8 cellular contexts compared by ENCODE assay signal in genomic region chr9:95506438-95506691, GRCh38. TPM values are rescaled to one million over a fixed set of nuclear protein-coding genes. Genes with fewer than 3 reads are reported as not detected.
DNase-seq lines count a peak whose midpoint lies in the region; ATAC-seq, FAIRE-seq and TF ChIP-seq lines count a peak whose summit lies in the region.

No MANE protein-coding gene starts in this region.

- FAIRE-seq in frontal cortex (lab: Jason Lieb, UNC) = no peak

- TF ChIP-seq CTCF in 22Rv1 (IDR thresholded peaks at IDR 0.05) (no peak), GM06990 (IDR thresholded peaks at IDR 0.05; ENCODE audit: insufficient read depth, low read length, poor library complexity, severe bottlenecking) (no peak), psoas muscle (IDR thresholded peaks at IDR 0.05) (no peak)

- peak overlapping the region; percentile 82 for H3K4me3 Mint-ChIP-seq in activated CD8-positive, alpha-beta T cell treated with anti-CD3 and anti-CD28 coated beads, Interleukin-2, amount 10 ng/mL, durations not matched to agents 7 days and 5 days

- POLR2A ChIA-PET in activated CD8-positive, alpha-beta T cell treated with anti-CD3 and anti-CD28 coated beads, Interleukin-2, amount 10 ng/mL, durations not matched to agents 7 days and 5 days (lab: Charles Lee) = no interaction called here

- H3K27me3 ChIP-seq in GM06990 (replicated peaks; ENCODE audit: control insufficient read depth, insufficient read depth, low read length) (no peaks in the 10 kb centered on the region), psoas muscle (ENCODE audit: insufficient read depth in 3 of 3, low read length in 2 of 3) (no peaks in the 10 kb centered on the region)

- peaks cover 52% of the 10 kb centered on the region for H3K27me3 Mint-ChIP-seq in activated CD8-positive, alpha-beta T cell treated with anti-CD3 and anti-CD28 coated beads, Interleukin-2, amount 10 ng/mL, durations not matched to agents 7 days and 5 days (ENCODE audit: low read depth)

- H3K27ac Mint-ChIP-seq in activated CD8-positive, alpha-beta T cell treated with anti-CD3 and anti-CD28 coated beads, Interleukin-2, amount 10 ng/mL, durations not matched to agents 7 days and 5 days = no peak overlapping the region

- intact Hi-C loops in Right ventricle myocardium superior (cut with DNase I) = no loop called here
- intact Hi-C loops in psoas muscle (cut with DNase I) = loop anchor here in 1 of 2 donors (1.0 to 5.0 kb wide), 3 partner anchors 44 to 369 kb away; partner anchors contain the start of gene ERCC6L2

- CTCF ChIA-PET in activated CD8-positive, alpha-beta T cell treated with anti-CD3 and anti-CD28 coated beads, Interleukin-2, amount 10 ng/mL, durations not matched to agents 7 days and 5 days (lab: Charles Lee) = interaction anchor here (0.9 kb wide), 1 partner anchor 44 kb away, joined by 3 read pairs; no protein-coding TSS in a partner anchor

- 0% methylated on average over 19 to 22 of the region's 22 CpGs for WGBS in psoas muscle, 3 donors

- no peak for ATAC-seq in activated CD8-positive, alpha-beta T cell treated with anti-CD3 and anti-CD28 coated beads, Interleukin-2, amount 10 ng/mL, durations not matched to agents 7 days and 5 days
- ATAC-seq in Right ventricle myocardium superior (ENCODE audit: poor library complexity) (peak; percentile 5), psoas muscle (no peak)

- H3K36me3 ChIP-seq in GM06990 (ENCODE audit: control insufficient read depth, insufficient read depth, low read length) = no peaks in the 10 kb centered on the region
- no peaks in the 10 kb centered on the region for H3K36me3 ChIP-seq in psoas muscle (ENCODE audit: insufficient read depth in 1 of 2, low read depth in 1 of 2)

- H3K9me3 ChIP-seq in psoas muscle = no peaks in the 10 kb centered on the region

- H3K4me3 ChIP-seq in GM06990 (replicated peaks; ENCODE audit: low read depth, low read length) = peak overlapping the region; percentile 91
- H3K4me3 ChIP-seq in psoas muscle = peak overlapping the region; percentile 87

- H3K9me3 Mint-ChIP-seq in activated CD8-positive, alpha-beta T cell treated with anti-CD3 and anti-CD28 coated beads, Interleukin-2, amount 10 ng/mL, durations not matched to agents 7 days and 5 days (ENCODE audit: insufficient read depth) = no peaks in the 10 kb centered on the region

- H3K4me1 Mint-ChIP-seq in activated CD8-positive, alpha-beta T cell treated with anti-CD3 and anti-CD28 coated beads, Interleukin-2, amount 10 ng/mL, durations not matched to agents 7 days and 5 days (ENCODE audit: low read depth) = peaks cover 34% of the 10 kb centered on the region

- DNase-seq in GM06990 (ENCODE audit: extremely low read depth, insufficient read length) (peak; percentile 40), HT1080 (ENCODE audit: low read depth) (peak; percentile 14), Right ventricle myocardium superior (no peak), psoas muscle (no peak), DMS79 (lab: John Stamatoyannopoulos, UW) (no peak), frontal cortex (ENCODE audit: low spot score in 2 of 2) (no peak)
- peak; percentile 31 for DNase-seq in activated CD8-positive, alpha-beta T cell treated with anti-CD3 and anti-CD28 coated beads, Interleukin-2, amount 10 ng/mL, durations not matched to agents 7 days and 5 days

- H3K36me3 Mint-ChIP-seq in activated CD8-positive, alpha-beta T cell treated with anti-CD3 and anti-CD28 coated beads, Interleukin-2, amount 10 ng/mL, durations not matched to agents 7 days and 5 days (ENCODE audit: low read depth) = peaks cover 2% of the 10 kb centered on the region

- peak overlapping the region; percentile 97 for H3K27ac ChIP-seq in 22Rv1
- H3K27ac ChIP-seq in psoas muscle = peak overlapping the region; percentile 88

- H3K4me1 ChIP-seq in psoas muscle = peaks cover 8% of the 10 kb centered on the region

RNA-seq across cellular contexts. Expression of gene PTCH1, which starts 10.4 kb away (rescaled TPM):
- total RNA-seq in HT1080 (2014; rRNA removed; shearing (Covaris generic)) = 0.77 and 2.1 TPM in 2 replicates
- polyA plus RNA-seq in HT1080 (2015; cell fraction: cytosol; rRNA removed) = 0.73 and 1.2 TPM in 2 replicates
- 1.6 and 2.7 TPM in 2 replicates for polyA plus RNA-seq in HT1080 (2015; cell fraction: nucleus; rRNA removed)
- 1 to 10 TPM; 5.0 to 6.1 TPM for total RNA-seq in activated CD8-positive, alpha-beta T cell treated with anti-CD3 and anti-CD28 coated beads, Interleukin-2, amount 10 ng/mL, durations not matched to agents 7 days and 5 days
- 9.8 TPM for total RNA-seq in Right ventricle myocardium superior
- 1 to 10 TPM; 3.5 to 7.5 (median 4.2) TPM for total RNA-seq in psoas muscle
- 1 to 10 TPM in 2 of 3 donors, under 1 TPM in 1; 0.81 to 7.4 (median 2.1) TPM for polyA plus RNA-seq in psoas muscle
- total RNA-seq in frontal cortex = 8.2 TPM

Comparison
In these comparisons a context has a peak if more than half of its experiments do, and no peak if none do; other contexts are left out.
1. DNase-seq: peak in GM06990 (single experiment), HT1080 (single experiment) and activated CD8-positive, alpha-beta T cell treated with anti-CD3 and anti-CD28 coated beads, Interleukin-2, amount 10 ng/mL, durations not matched to agents 7 days and 5 days (single experiment); none in Right ventricle myocardium superior (single experiment), psoas muscle (0 of 2), DMS79 (single experiment) and frontal cortex (0 of 2).